ENCODE assay signal across 9 cellular contexts in the genomic region with DNA sequence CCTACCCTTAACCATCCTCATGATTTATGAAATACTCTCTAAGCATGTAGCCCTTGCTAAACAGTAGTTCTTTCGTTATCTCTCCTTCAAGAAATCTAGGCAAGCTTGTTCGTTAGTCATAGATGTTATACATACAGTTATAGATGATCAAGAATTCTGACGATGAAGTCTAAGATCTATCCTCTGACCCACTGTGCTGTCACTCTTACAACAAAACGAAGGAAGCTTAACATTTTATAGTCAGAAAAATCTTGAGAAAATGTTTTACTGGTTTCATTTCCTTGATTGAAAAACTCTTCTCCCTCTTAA.
DNase-seq lines count a peak whose midpoint lies in the region; ATAC-seq and TF ChIP-seq lines count a peak whose summit lies in the region.
"Had no signal": no experiment of that assay in that cellular context is flagged by ENCODE, and none has a peak within 500 bp of the region (broad histone marks: within the 10 kb centered on the region; RNA-seq: fewer than 3 reads in every experiment).

No MANE protein-coding gene starts in this region.

- H3K9ac ChIP-seq in BLaER1 = no peak overlapping the region

- H3K4me1 ChIP-seq in BLaER1 (peaks cover 40% of the 10 kb centered on the region), HEK293 (ENCODE audit: control insufficient read depth, insufficient read depth, low read length) (peaks cover 24% of the 10 kb centered on the region; the same call in 1 of the 2 replicates), ascending aorta (peaks cover 6 to 38% of the 10 kb centered on the region in 2 donors), Caco-2 (peaks cover 14% of the 10 kb centered on the region)
- peaks cover 0 to 35% of the 10 kb centered on the region in 2 donors for H3K4me1 ChIP-seq in naive thymus-derived CD4-positive, alpha-beta T cell (ENCODE audit: control insufficient read depth in 2 of 2, insufficient read depth in 2 of 2, low read length in 2 of 2)

- peaks cover 0 to 7% (median 2%) of the 10 kb centered on the region in 5 donors for H3K36me3 Mint-ChIP-seq in naive thymus-derived CD4-positive, alpha-beta T cell
- H3K36me3 Mint-ChIP-seq in Caco-2 (ENCODE audit: insufficient read depth, unreplicated experiment) = peaks cover 10% of the 10 kb centered on the region

- CTCF ChIA-PET in HEK293 (lab: Yijun Ruan, JAX) = interaction anchor here (1.0 to 1.3 kb wide), 2 partner anchors 12 to 16 kb away, joined by 3 to 6 read pairs; no protein-coding TSS in a partner anchor
- CTCF ChIA-PET in naive thymus-derived CD4-positive, alpha-beta T cell (lab: Charles Lee) = interaction anchor here (0.6 kb wide), 1 partner anchor 230 kb away, joined by 3 read pairs; no protein-coding TSS in a partner anchor
- CTCF ChIA-PET in Caco-2 (lab: Charles Lee) = no interaction called here

- ATAC-seq in naive thymus-derived CD4-positive, alpha-beta T cell = peak; percentile 40
- ATAC-seq: left lobe of liver had no signal

- H3K27ac Mint-ChIP-seq in naive thymus-derived CD4-positive, alpha-beta T cell = peak overlapping the region in 8 of 9 donors; percentile 30 to 84 (median 67)
- H3K27ac Mint-ChIP-seq in Caco-2 (ENCODE audit: unreplicated experiment) = no peak overlapping the region

- no peak for TF ChIP-seq CTCF in HEK293 (tag by site-specific recombination; IDR thresholded peaks at IDR 0.05)
- no peak for TF ChIP-seq CTCF in ascending aorta (IDR thresholded peaks at IDR 0.05)
- TF ChIP-seq CTCF in Caco-2 (IDR thresholded peaks at IDR 0.05; ENCODE audit: insufficient read depth in 1 of 2, low read depth in 1 of 2, low read length in 1 of 2, severe bottlenecking in 1 of 2, unreplicated experiment in 1 of 2) = no peak

- peaks cover 34 to 76% (median 64%) of the 10 kb centered on the region in 7 donors for H3K4me1 Mint-ChIP-seq in naive thymus-derived CD4-positive, alpha-beta T cell
- H3K4me1 Mint-ChIP-seq in Caco-2 (ENCODE audit: low read depth, unreplicated experiment) = peaks cover 14% of the 10 kb centered on the region

- H3K27me3 ChIP-seq in BLaER1 (no peaks in the 10 kb centered on the region), ascending aorta (no peaks in the 10 kb centered on the region), Caco-2 (replicated peaks; ENCODE audit: control insufficient read depth, insufficient read depth, low read length) (no peaks in the 10 kb centered on the region)
- H3K27me3 ChIP-seq in naive thymus-derived CD4-positive, alpha-beta T cell (ENCODE audit: control insufficient read depth in 2 of 2, insufficient read depth in 2 of 2, low read length in 2 of 2) = no peaks in the 10 kb centered on the region

- no peak overlapping the region for H3K4me3 ChIP-seq in BLaER1
- H3K4me3 ChIP-seq in HEK293 (ENCODE audit: low read depth, low read length) = no peak overlapping the region
- no peak overlapping the region for H3K4me3 ChIP-seq in ascending aorta
- no peak overlapping the region for H3K4me3 ChIP-seq in naive thymus-derived CD4-positive, alpha-beta T cell (ENCODE audit: low read length)
- no peak overlapping the region for H3K4me3 ChIP-seq in Caco-2 (ENCODE audit: low read depth, low read length)

- peak overlapping the region in 9 of 10 donors; percentile 19 to 78 (median 48) for H3K4me3 Mint-ChIP-seq in naive thymus-derived CD4-positive, alpha-beta T cell
- H3K4me3 Mint-ChIP-seq in Caco-2 (ENCODE audit: unreplicated experiment) = no peak overlapping the region

- no peaks in the 10 kb centered on the region for H3K9me3 Mint-ChIP-seq in naive thymus-derived CD4-positive, alpha-beta T cell
- H3K9me3 Mint-ChIP-seq in Caco-2 (ENCODE audit: unreplicated experiment) = peaks cover 9% of the 10 kb centered on the region

- peaks cover 90% of the 10 kb centered on the region for H4K20me1 ChIP-seq in BLaER1

- no peaks in the 10 kb centered on the region for H3K27me3 Mint-ChIP-seq in naive thymus-derived CD4-positive, alpha-beta T cell
- no peaks in the 10 kb centered on the region for H3K27me3 Mint-ChIP-seq in Caco-2 (ENCODE audit: insufficient read depth, unreplicated experiment)

- H3K27ac ChIP-seq in BLaER1 (no peak overlapping the region), HEK293 (ENCODE audit: extremely low read depth, low read depth, low read length) (no peak overlapping the region), ascending aorta (peak overlapping the region; percentile 1 to 42)
- H3K27ac ChIP-seq in naive thymus-derived CD4-positive, alpha-beta T cell (ENCODE audit: low read depth, low read length) = peak overlapping the region; percentile 14

- H3K36me3 ChIP-seq in BLaER1 (no peaks in the 10 kb centered on the region), HEK293 (ENCODE audit: control insufficient read depth in 2 of 2, insufficient read depth in 1 of 2, low read length in 2 of 2) (no peaks in the 10 kb centered on the region; a peak in 1 of 3 replicates), ascending aorta (no peaks in the 10 kb centered on the region), Caco-2 (ENCODE audit: control insufficient read depth, insufficient read depth, low read length) (no peaks in the 10 kb centered on the region)
- H3K36me3 ChIP-seq in naive thymus-derived CD4-positive, alpha-beta T cell (ENCODE audit: control insufficient read depth in 2 of 3, insufficient read depth in 3 of 3, low read length in 3 of 3) = no peaks in the 10 kb centered on the region

- POLR2A ChIA-PET in HEK293 (lab: Yijun Ruan, JAX) = no interaction called here
- POLR2A ChIA-PET in naive thymus-derived CD4-positive, alpha-beta T cell (lab: Charles Lee) = interaction anchor here (0.7 kb wide), 1 partner anchor 11 kb away, joined by 3 read pairs; no protein-coding TSS in a partner anchor
- POLR2A ChIA-PET in Caco-2 (lab: Charles Lee) = no interaction called here

- BruUV-seq in Caco-2 (replicated peaks; lab: Mats Ljungman, UMichigan) = no TSS peak

- H3K4me2 ChIP-seq in BLaER1 = peak overlapping the region; percentile 70

- H3K9me3 ChIP-seq in BLaER1 (no peaks in the 10 kb centered on the region), HEK293 (ENCODE audit: control insufficient read depth, insufficient read depth, low read depth, low read length) (no peaks in the 10 kb centered on the region), ascending aorta (no peaks in the 10 kb centered on the region), Caco-2 (no peaks in the 10 kb centered on the region)
- H3K9me3 ChIP-seq in naive thymus-derived CD4-positive, alpha-beta T cell (ENCODE audit: control insufficient read depth in 2 of 3, low read length in 3 of 3) = no peaks in the 10 kb centered on the region

- DNase-seq in ascending aorta (ENCODE audit: low spot score in 2 of 2) (no peak), Caco-2 (no peak), SW480 (ENCODE audit: low spot score) (no peak), NCI-H82 treated with DMSO at 0.1 percent for 48 hours (lab: John Stamatoyannopoulos, UW; ENCODE audit: unreplicated experiment) (no peak), NCI-H2171 treated with DMSO at 0.1 percent for 48 hours (lab: John Stamatoyannopoulos, UW) (no peak)
- DNase-seq in naive thymus-derived CD4-positive, alpha-beta T cell = no peak

- intact Hi-C loops in ascending aorta (cut with DNase I) (no loop called here), Caco-2 (cut with micrococcal nuclease; ENCODE audit: unreplicated experiment) (no loop called here)
- intact Hi-C loops in naive thymus-derived CD4-positive, alpha-beta T cell (cut with micrococcal nuclease) = no loop called here

TF ChIP-seq in HEK293, 187 proteins besides CTCF, POLR2A, EP300 and RAD21:
- TF ChIP-seq ZNF184 (tag by site-specific recombination; IDR thresholded peaks at IDR 0.05) (no peak), ZBTB17 (tag by site-specific recombination; IDR thresholded peaks at IDR 0.05) (peak; percentile 70)
- TF ChIP-seq, protein P1, sequence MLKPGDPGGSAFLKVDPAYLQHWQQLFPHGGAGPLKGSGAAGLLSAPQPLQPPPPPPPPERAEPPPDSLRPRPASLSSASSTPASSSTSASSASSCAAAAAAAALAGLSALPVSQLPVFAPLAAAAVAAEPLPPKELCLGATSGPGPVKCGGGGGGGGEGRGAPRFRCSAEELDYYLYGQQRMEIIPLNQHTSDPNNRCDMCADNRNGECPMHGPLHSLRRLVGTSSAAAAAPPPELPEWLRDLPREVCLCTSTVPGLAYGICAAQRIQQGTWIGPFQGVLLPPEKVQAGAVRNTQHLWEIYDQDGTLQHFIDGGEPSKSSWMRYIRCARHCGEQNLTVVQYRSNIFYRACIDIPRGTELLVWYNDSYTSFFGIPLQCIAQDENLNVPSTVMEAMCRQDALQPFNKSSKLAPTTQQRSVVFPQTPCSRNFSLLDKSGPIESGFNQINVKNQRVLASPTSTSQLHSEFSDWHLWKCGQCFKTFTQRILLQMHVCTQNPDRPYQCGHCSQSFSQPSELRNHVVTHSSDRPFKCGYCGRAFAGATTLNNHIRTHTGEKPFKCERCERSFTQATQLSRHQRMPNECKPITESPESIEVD (tag by site-specific recombination; IDR thresholded peaks at IDR 0.05) = 0 out of 2 replicates have a peak, but pooled peaks have one; percentile 73

Comparison
In these comparisons a context has a peak if more than half of its experiments do, and no peak if none do; other contexts are left out.
1. H3K27ac ChIP-seq: peak in ascending aorta (2 of 2) and naive thymus-derived CD4-positive, alpha-beta T cell (single experiment); none in BLaER1 (single experiment) and HEK293 (single experiment).